7 cellular contexts compared by ENCODE assay signal in the genomic region with DNA sequence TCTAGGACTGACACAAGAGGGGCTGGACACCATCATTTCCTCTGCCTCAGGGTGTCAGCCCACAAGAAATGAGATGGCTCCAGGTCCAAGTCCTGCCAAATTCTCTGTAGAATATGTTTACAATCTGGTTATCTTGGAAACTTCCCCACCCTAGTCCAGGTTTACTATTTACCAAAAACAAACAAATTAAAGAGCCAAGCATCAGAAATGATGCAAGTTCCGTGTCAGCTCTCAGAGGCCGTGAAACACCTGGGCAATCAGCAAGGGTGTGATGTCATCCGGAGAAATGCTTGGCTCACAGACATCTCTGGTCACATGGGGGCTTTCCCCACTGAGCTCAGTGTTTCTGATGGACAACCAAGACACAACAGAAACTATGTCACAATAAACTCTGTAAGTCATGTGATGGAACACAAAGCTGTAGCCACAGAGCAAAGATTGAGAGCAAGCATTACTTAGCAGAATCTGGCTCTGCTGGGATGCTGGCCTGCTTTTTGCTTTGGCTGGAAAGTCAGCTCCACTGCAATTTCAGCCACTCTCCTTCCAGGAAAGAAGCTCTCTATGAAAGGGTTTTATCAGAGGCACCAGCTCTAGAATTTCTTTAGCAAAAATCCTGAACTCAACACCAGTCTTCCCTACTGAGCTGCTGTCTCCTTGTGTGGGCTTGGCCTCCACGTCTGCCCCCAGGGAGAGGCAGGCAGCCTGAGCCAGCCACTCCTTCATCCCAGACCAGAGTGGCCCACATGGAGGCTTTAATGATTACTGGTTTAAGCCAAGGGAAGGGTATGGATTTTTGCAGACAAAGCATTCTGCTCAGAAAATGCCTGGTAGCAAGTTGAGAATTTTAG. TPM values are rescaled to one million over a fixed set of nuclear protein-coding genes. Genes with fewer than 3 reads are reported as not detected.
A peak's percentile ranks its signal among the peaks of the same experiment; 100 is the strongest.
DNase-seq lines count a peak whose midpoint lies in the region; ATAC-seq and TF ChIP-seq lines count a peak whose summit lies in the region.

No MANE protein-coding gene starts in this region.

- no peaks in the 10 kb centered on the region for H3K9me3 Mint-ChIP-seq in activated naive CD8-positive, alpha-beta T cell treated with anti-CD3 and anti-CD28 coated beads for 36 hours

- H3K27ac ChIP-seq in HL-60 (replicated peaks), result no peak overlapping the region

- ATAC-seq in stimulated activated naive CD8-positive, alpha-beta T cell treated with anti-CD3 and anti-CD28 coated beads, Interleukin-15, Interleukin-2, amounts not matched to agents 100 U/mL and 50 U/mL, for 24 hours, result peak; percentile 57

- H3K27ac Mint-ChIP-seq in activated naive CD8-positive, alpha-beta T cell treated with anti-CD3 and anti-CD28 coated beads for 36 hours, result no peak overlapping the region

- H3K27me3 Mint-ChIP-seq in activated naive CD8-positive, alpha-beta T cell treated with anti-CD3 and anti-CD28 coated beads for 36 hours, result no peaks in the 10 kb centered on the region

- peaks cover 3% of the 10 kb centered on the region for H3K4me1 Mint-ChIP-seq in activated naive CD8-positive, alpha-beta T cell treated with anti-CD3 and anti-CD28 coated beads for 36 hours

- no peaks in the 10 kb centered on the region for H3K27me3 ChIP-seq in HL-60 (ENCODE audit: insufficient read depth, poor library complexity, severe bottlenecking)

- H3K4me3 Mint-ChIP-seq in activated naive CD8-positive, alpha-beta T cell treated with anti-CD3 and anti-CD28 coated beads for 36 hours, result no peak overlapping the region

- H3K36me3 Mint-ChIP-seq in activated naive CD8-positive, alpha-beta T cell treated with anti-CD3 and anti-CD28 coated beads for 36 hours, result no peaks in the 10 kb centered on the region

- DNase-seq in GM04504 (ENCODE audit: low read depth), result peak; percentile 56
- DNase-seq in GM20000 (ENCODE audit: low spot score), result peak; percentile 70
- peak; percentile 12 to 57 for DNase-seq in HL-60 (ENCODE audit: low read depth in 1 of 2, low spot score in 1 of 2)
- DNase-seq in activated naive CD8-positive, alpha-beta T cell treated with anti-CD3 and anti-CD28 coated beads for 36 hours, result peak; percentile 27
- DNase-seq in hypothalamus (lab: John Stamatoyannopoulos, UW), result peak in 34 of 51 donors; percentile 8 to 85 (median 48)
- DNase-seq in stimulated activated naive CD8-positive, alpha-beta T cell treated with anti-CD3 and anti-CD28 coated beads, Interleukin-15, Interleukin-2, amounts not matched to agents 100 U/mL and 50 U/mL, for 24 hours, result peak; percentile 24
- no peak for DNase-seq in OCI-M2 (lab: John Stamatoyannopoulos, UW; ENCODE audit: unreplicated experiment)

- no peak for TF ChIP-seq CTCF in GM20000 (IDR thresholded peaks at IDR 0.05; ENCODE audit: extremely low read depth, missing control alignments)
- no peak for TF ChIP-seq CTCF in HL-60 (IDR thresholded peaks at IDR 0.05; ENCODE audit: insufficient read depth, low read length)

- no peak overlapping the region for H3K4me3 ChIP-seq in HL-60 (replicated peaks; ENCODE audit: insufficient read depth, low read length)

RNA-seq across cellular contexts. Expression of a gene that starts 55.9 kb away (rescaled TPM):
- 10 to 100 TPM; 36.4 to 38.7 TPM for total RNA-seq in activated naive CD8-positive, alpha-beta T cell treated with anti-CD3 and anti-CD28 coated beads for 36 hours
